23 cellular contexts compared by ENCODE assay signal in the genomic region with DNA sequence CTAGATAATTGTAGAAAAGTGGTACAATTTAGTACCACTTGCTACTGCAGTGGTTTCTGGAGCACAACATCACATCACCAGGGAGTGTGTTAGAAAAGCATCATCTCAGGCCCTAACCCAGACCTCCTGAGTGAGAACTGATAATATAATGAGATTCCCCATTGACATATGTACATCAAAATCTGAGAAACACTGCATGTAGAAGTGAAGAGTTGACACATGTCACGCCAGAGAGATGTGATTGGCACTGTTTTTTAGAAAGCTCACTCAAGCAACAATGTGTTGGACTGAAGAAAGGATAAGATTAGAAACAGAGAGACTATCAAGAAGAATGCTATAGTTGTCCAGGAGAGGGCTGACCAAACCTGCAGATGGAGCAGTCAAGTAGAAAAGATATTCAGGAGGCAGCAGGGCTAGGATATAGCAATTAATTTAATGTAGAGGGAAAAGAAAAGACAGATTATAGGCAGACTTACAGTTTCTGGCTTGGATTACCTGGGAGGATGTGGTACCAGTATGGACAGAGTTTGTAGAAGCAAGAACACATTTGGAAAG.
A peak's percentile ranks its signal among the peaks of the same experiment; 100 is the strongest.
DNase-seq lines count a peak whose midpoint lies in the region; ATAC-seq and TF ChIP-seq lines count a peak whose summit lies in the region.
"Had no signal": no experiment of that assay in that cellular context is flagged by ENCODE, and none has a peak within 500 bp of the region (broad histone marks: within the 10 kb centered on the region; RNA-seq: fewer than 3 reads in every experiment).

No MANE protein-coding gene starts in this region.

- H3K4me2 ChIP-seq in GM23248 (ENCODE audit: unreplicated experiment) (no peak overlapping the region), neural cell (ENCODE audit: low read length) (peak overlapping the region; percentile 46)

- H3K9me2 ChIP-seq in GM23248 (ENCODE audit: insufficient read depth) (no peaks in the 10 kb centered on the region), neural cell (ENCODE audit: insufficient read depth, low read length) (no peaks in the 10 kb centered on the region)

- H3K27ac ChIP-seq in GM23248 = no peak overlapping the region
- H3K27ac ChIP-seq in VCaP = no peak overlapping the region
- H3K27ac ChIP-seq in neural cell (ENCODE audit: low read length) = peak overlapping the region; percentile 7
- H3K27ac ChIP-seq: left ventricle myocardium inferior, Peyer's patch, SJSA1, skin epidermis, thoracic aorta had no signal

- H3F3A ChIP-seq in GM23248 (ENCODE audit: insufficient read depth) = no peaks in the 10 kb centered on the region
- H3F3A ChIP-seq in neural cell (ENCODE audit: insufficient read depth, low read length, poor library complexity, severe bottlenecking) = no peaks in the 10 kb centered on the region

- no peaks in the 10 kb centered on the region for H3K4me1 ChIP-seq in GM23248 (ENCODE audit: insufficient read depth)
- H3K4me1 ChIP-seq: left ventricle myocardium inferior, Peyer's patch, SJSA1 had no signal

- TF ChIP-seq EP300 in neural cell (conservative IDR thresholded peaks at IDR 0.05; ENCODE audit: poor library complexity, severe bottlenecking) = peak; percentile 100

- ATAC-seq in GM21737 (IDR thresholded peaks at IDR 0.05; ENCODE audit: unreplicated experiment) = no peak
- ATAC-seq: activated T-cell treated with anti-CD3 and anti-CD28 coated beads, Interleukin-2, amount 50 U/mL, for 72 hours had no signal

- WGBS in GM23248 (ENCODE audit: low coverage in 1 of 2, low lambda C conversion rate in 2 of 2, missing lambda C conversion rate in 2 of 2), 2 experiments = 0 to 3% methylated on average over 1 of the region's 1 CpG

- no peak for TF ChIP-seq RAD21 in neural cell (conservative IDR thresholded peaks at IDR 0.05)

- TF ChIP-seq CTCF in VCaP (conservative IDR thresholded peaks at IDR 0.05) = peak; percentile 47
- no peak for TF ChIP-seq CTCF in fibroblast of mammary gland (conservative IDR thresholded peaks at IDR 0.05; ENCODE audit: control insufficient read depth, insufficient read depth, low read depth, low read length)
- peak; percentile 13 for TF ChIP-seq CTCF in neural cell (IDR thresholded peaks at IDR 0.05; ENCODE audit: poor library complexity, severe bottlenecking)

- H3K79me2 ChIP-seq in GM23248 (ENCODE audit: insufficient read depth) (no peaks in the 10 kb centered on the region), neural cell (replicated peaks; ENCODE audit: insufficient read depth, low read length) (no peaks in the 10 kb centered on the region)

- H3K4me3 ChIP-seq in GM23248 (no peak overlapping the region), fibroblast of mammary gland (ENCODE audit: control insufficient read depth, low read depth, low read length) (no peak overlapping the region), neural cell (ENCODE audit: low read length) (no peak overlapping the region)
- H3K4me3 ChIP-seq: left ventricle myocardium inferior, Peyer's patch, SJSA1, skin epidermis, thoracic aorta had no signal

- H2AFZ ChIP-seq in GM23248 = no peak overlapping the region
- H2AFZ ChIP-seq in neural cell (ENCODE audit: low read depth, low read length) = no peak overlapping the region

- H3K9me3 ChIP-seq in GM23248 (ENCODE audit: low read depth) (no peaks in the 10 kb centered on the region), neural cell (ENCODE audit: low read length) (no peaks in the 10 kb centered on the region)
- H3K9me3 ChIP-seq: left ventricle myocardium inferior, Peyer's patch, SJSA1, thoracic aorta had no signal

- peak; percentile 18 for DNase-seq in GM23248
- DNase-seq in fibroblast of mammary gland (ENCODE audit: low read depth) = peak; percentile 2
- DNase-seq in NAMALWA (ENCODE audit: low spot score) = no peak
- DNase-seq in cardiac septum (ENCODE audit: low spot score) = no peak
- DNase-seq in NCI-H2107 treated with DMSO at 0.1 percent for 48 hours (lab: John Stamatoyannopoulos, UW; ENCODE audit: unreplicated experiment) = no peak
- DNase-seq: activated CD4-positive, alpha-beta T cell treated with anti-CD3 and anti-CD28 coated beads for 48 hours; activated T-cell treated with anti-CD3 and anti-CD28 coated beads, Interleukin-2, amount 50 U/mL, for 72 hours; CD4-positive, alpha-beta T cell; effector memory CD4-positive, alpha-beta T cell; HCEC 1CT; KG1; left ventricle myocardium inferior; NCI-H187; NCI-H226; Peyer's patch; stimulated activated CD4-positive, alpha-beta T cell treated with anti-CD3 and anti-CD28 coated beads, Interleukin-2, amount 100 ng/mL, for 48 hours; stimulated activated naive CD4-positive, alpha-beta T cell treated with Interleukin-2 at 50 U/mL for 16 hours had no signal

- H3K27me3 ChIP-seq in GM23248 (replicated peaks; ENCODE audit: insufficient read depth) (peaks cover 2% of the 10 kb centered on the region), neural cell (ENCODE audit: insufficient read depth, low read depth, low read length) (no peaks in the 10 kb centered on the region)
- H3K27me3 ChIP-seq: Peyer's patch, SJSA1 had no signal

- H3K36me3 ChIP-seq in GM23248 (ENCODE audit: low read depth) = no peaks in the 10 kb centered on the region
- no peaks in the 10 kb centered on the region for H3K36me3 ChIP-seq in neural cell (ENCODE audit: insufficient read depth, low read length)
- H3K36me3 ChIP-seq: left ventricle myocardium inferior, Peyer's patch, SJSA1, thoracic aorta had no signal

- H4K20me1 ChIP-seq in GM23248 (ENCODE audit: insufficient read depth) (no peaks in the 10 kb centered on the region), neural cell (ENCODE audit: insufficient read depth) (no peaks in the 10 kb centered on the region)

- in situ Hi-C loops in GM23248 (cut with MboI) = no loop called here

- H3K9ac ChIP-seq in GM23248 (no peak overlapping the region), neural cell (ENCODE audit: low read length) (no peak overlapping the region)

- intact Hi-C loops in cardiac septum (cut with DNase I) = loop anchor here (10.0 kb wide), 1 partner anchor 55 kb away; no protein-coding TSS in a partner anchor

TF ChIP-seq in neural cell, 6 proteins besides CTCF, POLR2A, EP300 and RAD21:
- TF ChIP-seq MXI1 (conservative IDR thresholded peaks at IDR 0.05; ENCODE audit: poor library complexity, severe bottlenecking) (no peak), SMC3 (conservative IDR thresholded peaks at IDR 0.05; ENCODE audit: poor library complexity) (no peak), POLR2AphosphoS5 (IDR thresholded peaks at IDR 0.05) (peak; percentile 95), TAF1 (IDR thresholded peaks at IDR 0.05; ENCODE audit: low read depth) (no peak), REST (IDR thresholded peaks at IDR 0.05; ENCODE audit: borderline replicate concordance) (peak; percentile 26), EZH2 (IDR thresholded peaks at IDR 0.05; ENCODE audit: borderline replicate concordance, insufficient read depth, low read length, poor library complexity, severe bottlenecking) (no peak)

Comparison
In these comparisons a context has a peak if more than half of its experiments do, and no peak if none do; other contexts are left out.
1. DNase-seq: peak in GM23248 (single experiment) and fibroblast of mammary gland (single experiment); none in NAMALWA (single experiment), cardiac septum (single experiment) and NCI-H2107 treated with DMSO at 0.1 percent for 48 hours (single experiment).